8 cellular contexts compared by ENCODE assay signal in genomic region chr1:246566808-246567154, GRCh38. TPM values are rescaled to one million over a fixed set of nuclear protein-coding genes. Genes with fewer than 3 reads are reported as not detected.
DNase-seq lines count a peak whose midpoint lies in the region; ATAC-seq and TF ChIP-seq lines count a peak whose summit lies in the region.

No MANE protein-coding gene starts in this region.

- H2BK5ac ChIP-seq in neuronal stem cell (ENCODE audit: low read length), result peak overlapping the region; percentile 99

- H3K4me3 ChIP-seq in BLaER1 treated with 17β-estradiol and CSF1 and Interleukin-3, amounts not matched to agents 10 nM and 100 nM, result peak overlapping the region; percentile 88 to 99 (median 95)
- H3K4me3 ChIP-seq in fibroblast of pulmonary artery (replicated peaks; ENCODE audit: low read depth, low read length) (peak overlapping the region; percentile 99), neuronal stem cell (ENCODE audit: low read length in 2 of 2) (peak overlapping the region; percentile 82 to 97)

- peak overlapping the region; percentile 64 for H2BK15ac ChIP-seq in neuronal stem cell (ENCODE audit: low read length)

- H2AFZ ChIP-seq in neuronal stem cell (ENCODE audit: low read length), result peak overlapping the region; percentile 97

- H3K27ac ChIP-seq in BLaER1 treated with 17β-estradiol and CSF1 and Interleukin-3, amounts not matched to agents 10 nM and 100 nM, result peak overlapping the region; percentile 68 to 89 (median 84)
- H3K27ac ChIP-seq in VCaP (peak overlapping the region; percentile 92), neuronal stem cell (replicated peaks; ENCODE audit: low read length) (peak overlapping the region; percentile 91)

- peak overlapping the region; percentile 56 for H3K14ac ChIP-seq in neuronal stem cell (ENCODE audit: low read length)

- no peak overlapping the region for H3K4ac ChIP-seq in neuronal stem cell (ENCODE audit: low read length)

- peaks cover 57 to 64% (median 62%) of the 10 kb centered on the region in 10 experiments for H3K4me1 ChIP-seq in BLaER1 treated with 17β-estradiol and CSF1 and Interleukin-3, amounts not matched to agents 10 nM and 100 nM
- H3K4me1 ChIP-seq in neuronal stem cell (ENCODE audit: control insufficient read depth in 2 of 2, insufficient read depth in 1 of 2, low read depth in 1 of 2, low read length in 2 of 2), result peaks cover 4 to 5% of the 10 kb centered on the region in 2 donors

- peak overlapping the region; percentile 86 to 93 (median 89) for H3K9ac ChIP-seq in BLaER1 treated with 17β-estradiol and CSF1 and Interleukin-3, amounts not matched to agents 10 nM and 100 nM
- peak overlapping the region; percentile 91 for H3K9ac ChIP-seq in neuronal stem cell (ENCODE audit: low read depth, low read length, poor library complexity)

- peak overlapping the region; percentile 99 for H3K18ac ChIP-seq in neuronal stem cell (ENCODE audit: low read length)

- no peak overlapping the region for H2AK5ac ChIP-seq in neuronal stem cell (ENCODE audit: low read depth, low read length)

- no peak overlapping the region for H4K8ac ChIP-seq in neuronal stem cell (ENCODE audit: low read depth, low read length)

- H3K36me3 ChIP-seq in BLaER1 treated with 17β-estradiol and CSF1 and Interleukin-3, amounts not matched to agents 10 nM and 100 nM, result peaks cover 14 to 29% (median 23%) of the 10 kb centered on the region in 11 experiments; a peak in 21 of 22 replicates
- peaks cover 0 to 21% of the 10 kb centered on the region in 2 donors for H3K36me3 ChIP-seq in neuronal stem cell (replicated peaks in 1 of 2; ENCODE audit: control insufficient read depth in 2 of 2, insufficient read depth in 2 of 2, low read length in 2 of 2)

- no peaks in the 10 kb centered on the region for H3K9me3 ChIP-seq in BLaER1 treated with 17β-estradiol and CSF1 and Interleukin-3, amounts not matched to agents 10 nM and 100 nM (replicated peaks in 1 of 11)
- no peaks in the 10 kb centered on the region for H3K9me3 ChIP-seq in neuronal stem cell (replicated peaks in 1 of 2; ENCODE audit: control insufficient read depth in 2 of 2, insufficient read depth in 1 of 2, low read depth in 1 of 2, low read length in 2 of 2)

- in situ Hi-C loops in ACHN (cut with HindIII; ENCODE audit: low pct_ligation_motif_present, low pct_unique_long_range_greater_than_20kb, low sequenced_read_pairs), result no loop called here

- H4K20me1 ChIP-seq in BLaER1 treated with 17β-estradiol and CSF1 and Interleukin-3, amounts not matched to agents 10 nM and 100 nM, result peaks cover 0 to 36% (median 10%) of the 10 kb centered on the region in 11 experiments; a peak in 7 of 22 replicates

- H3K23ac ChIP-seq in neuronal stem cell (ENCODE audit: low read depth, low read length, poor library complexity), result peak overlapping the region; percentile 100

- no peak overlapping the region for H4K91ac ChIP-seq in neuronal stem cell (ENCODE audit: low read depth, low read length, poor library complexity)

- DNase-seq in fibroblast of pulmonary artery (ENCODE audit: low read depth) (peak; percentile 37), neuronal stem cell (ENCODE audit: low spot score) (no peak), ACHN (no peak), activated gamma-delta T cell (lab: John Stamatoyannopoulos, UW) (no peak)

- H3K79me1 ChIP-seq in neuronal stem cell (ENCODE audit: low read depth, low read length), result no peaks in the 10 kb centered on the region

- H2BK120ac ChIP-seq in neuronal stem cell (ENCODE audit: low read depth, low read length), result no peak overlapping the region

- peak overlapping the region; percentile 79 to 94 (median 86) for H3K4me2 ChIP-seq in BLaER1 treated with 17β-estradiol and CSF1 and Interleukin-3, amounts not matched to agents 10 nM and 100 nM
- peak overlapping the region; percentile 54 for H3K4me2 ChIP-seq in neuronal stem cell (ENCODE audit: insufficient read depth, low read length, poor library complexity, severe bottlenecking)

- H3K27me3 ChIP-seq in BLaER1 treated with 17β-estradiol and CSF1 and Interleukin-3, amounts not matched to agents 10 nM and 100 nM, result no peaks in the 10 kb centered on the region
- H3K27me3 ChIP-seq in neuronal stem cell (ENCODE audit: control insufficient read depth in 3 of 3, insufficient read depth in 3 of 3, low read depth in 1 of 3, low read length in 3 of 3), result no peaks in the 10 kb centered on the region

- no CpG with 5 or more reads among the region's 16 CpGs for WGBS in neuronal stem cell (ENCODE audit: extremely low coverage in 2 of 2, insufficient read length in 2 of 2, insufficient replicate concordance in 1 of 2), 2 donors

- peak; percentile 26 for ATAC-seq in GM18907 (IDR thresholded peaks at IDR 0.05; ENCODE audit: unreplicated experiment)
- ATAC-seq in HG03095 (IDR thresholded peaks at IDR 0.05; ENCODE audit: unreplicated experiment), result peak; percentile 26

- H2BK12ac ChIP-seq in neuronal stem cell (ENCODE audit: low read length), result no peak overlapping the region

- TF ChIP-seq CTCF in VCaP (conservative IDR thresholded peaks at IDR 0.05), result no peak
- TF ChIP-seq CTCF in fibroblast of pulmonary artery (IDR thresholded peaks at IDR 0.05; ENCODE audit: low read length, missing control alignments), result no peak

RNA-seq across cellular contexts. Expression of gene CNST, which starts 0.5 kb away (rescaled TPM):
- polyA plus RNA-seq in neuronal stem cell (2013, experiment 1 of 2), result 8.5 TPM
- 8.6 TPM for polyA plus RNA-seq in neuronal stem cell (2013, experiment 2 of 2)

RNA-seq across cellular contexts. Expression of gene TFB2M, which starts 0.7 kb away (rescaled TPM):
- polyA plus RNA-seq in neuronal stem cell (2013, experiment 1 of 2), result 10.4 TPM
- 10.6 TPM for polyA plus RNA-seq in neuronal stem cell (2013, experiment 2 of 2)

RNA-seq across cellular contexts. Expression of gene SMYD3, which starts 59.7 kb away (rescaled TPM):
- 41.7 TPM for polyA plus RNA-seq in neuronal stem cell (2013, experiment 1 of 2)
- 42.8 TPM for polyA plus RNA-seq in neuronal stem cell (2013, experiment 2 of 2)
